ENCODE assay signal across 9 cellular contexts in the genomic region with DNA sequence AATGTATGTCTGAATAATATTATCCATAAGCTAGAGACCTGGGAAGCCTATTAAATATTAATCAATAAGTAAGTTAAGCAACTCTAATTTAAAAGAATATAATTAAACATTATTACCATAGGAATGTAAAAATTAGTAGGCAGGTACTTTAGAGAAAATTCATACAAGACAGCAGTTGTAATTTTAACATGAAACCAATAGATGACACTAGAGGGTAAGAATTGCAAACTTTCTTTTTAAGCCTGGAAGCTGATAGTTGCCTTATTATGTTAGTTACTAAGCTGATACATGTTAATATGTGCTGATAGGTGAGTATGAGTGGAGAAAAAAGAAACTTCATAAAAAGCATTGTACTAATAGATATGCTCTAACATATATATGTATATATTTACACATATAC.
DNase-seq lines count a peak whose midpoint lies in the region; TF ChIP-seq lines count a peak whose summit lies in the region.
"Had no signal": no experiment of that assay in that cellular context is flagged by ENCODE, and none has a peak within 500 bp of the region (broad histone marks: within the 10 kb centered on the region; RNA-seq: fewer than 3 reads in every experiment).

No MANE protein-coding gene starts in this region.

- H3K23ac ChIP-seq in mesendoderm (ENCODE audit: low read length): no peak overlapping the region

- H3K4me2 ChIP-seq in mesendoderm (ENCODE audit: low read length): no peak overlapping the region

- no peaks in the 10 kb centered on the region for H3K79me1 ChIP-seq in mesendoderm (ENCODE audit: low read length)

- no peak overlapping the region for H3K4me3 ChIP-seq in Jurkat, Clone E6-1 (ENCODE audit: low read length)
- no peak overlapping the region for H3K4me3 ChIP-seq in mesendoderm (ENCODE audit: low read length)

- H3K36me3 Mint-ChIP-seq in activated naive CD4-positive, alpha-beta T cell treated with anti-CD3 and anti-CD28 coated beads, Interleukin-2, amount 10 ng/mL, durations not matched to agents 7 days and 5 days: no peaks in the 10 kb centered on the region
- H3K36me3 Mint-ChIP-seq: activated naive CD8-positive, alpha-beta T cell treated with anti-CD3 and anti-CD28 coated beads for 36 hours had no signal

- no peaks in the 10 kb centered on the region for H3K9me3 Mint-ChIP-seq in activated naive CD4-positive, alpha-beta T cell treated with anti-CD3 and anti-CD28 coated beads, Interleukin-2, amount 10 ng/mL, durations not matched to agents 7 days and 5 days
- H3K9me3 Mint-ChIP-seq: activated naive CD8-positive, alpha-beta T cell treated with anti-CD3 and anti-CD28 coated beads for 36 hours had no signal

- no peak overlapping the region for H2BK15ac ChIP-seq in mesendoderm (replicated peaks; ENCODE audit: low read depth)

- no peak overlapping the region for H3K27ac ChIP-seq in VCaP
- H3K27ac ChIP-seq in mesendoderm (ENCODE audit: low read depth, low read length): no peak overlapping the region

- no peaks in the 10 kb centered on the region for H3K27me3 ChIP-seq in mesendoderm (ENCODE audit: insufficient read depth, low read length, poor library complexity)

- no peak overlapping the region for H3K56ac ChIP-seq in mesendoderm (ENCODE audit: low read length)

- no peak overlapping the region for H2AK5ac ChIP-seq in mesendoderm (ENCODE audit: low read length)

- no peak overlapping the region for H3K4ac ChIP-seq in mesendoderm (ENCODE audit: low read depth, low read length)

- no peak overlapping the region for H3K18ac ChIP-seq in mesendoderm (ENCODE audit: low read length)

- no peak overlapping the region for H2BK5ac ChIP-seq in mesendoderm (ENCODE audit: low read length)

- no peaks in the 10 kb centered on the region for H3K4me1 ChIP-seq in mesendoderm (ENCODE audit: control insufficient read depth, low read depth, low read length)

- no peaks in the 10 kb centered on the region for H3K79me2 ChIP-seq in mesendoderm (ENCODE audit: control insufficient read depth, insufficient read depth, low read length)

- H3K36me3 ChIP-seq in mesendoderm (ENCODE audit: control insufficient read depth, insufficient read depth, low read length): no peaks in the 10 kb centered on the region

- H2BK120ac ChIP-seq in mesendoderm (ENCODE audit: low read depth, low read length): no peak overlapping the region

- CTCF ChIA-PET in activated naive CD4-positive, alpha-beta T cell treated with anti-CD3 and anti-CD28 coated beads, Interleukin-2, amount 10 ng/mL, durations not matched to agents 7 days and 5 days (lab: Charles Lee): no interaction called here

- no peak overlapping the region for H4K8ac ChIP-seq in mesendoderm (ENCODE audit: low read depth, low read length)

- no peak overlapping the region for H3K9ac ChIP-seq in mesendoderm (ENCODE audit: low read length)

- no peaks in the 10 kb centered on the region for H3K27me3 Mint-ChIP-seq in activated naive CD4-positive, alpha-beta T cell treated with anti-CD3 and anti-CD28 coated beads, Interleukin-2, amount 10 ng/mL, durations not matched to agents 7 days and 5 days
- H3K27me3 Mint-ChIP-seq: activated naive CD8-positive, alpha-beta T cell treated with anti-CD3 and anti-CD28 coated beads for 36 hours had no signal

- H3K27ac Mint-ChIP-seq in activated naive CD4-positive, alpha-beta T cell treated with anti-CD3 and anti-CD28 coated beads, Interleukin-2, amount 10 ng/mL, durations not matched to agents 7 days and 5 days: no peak overlapping the region
- H3K27ac Mint-ChIP-seq: activated naive CD8-positive, alpha-beta T cell treated with anti-CD3 and anti-CD28 coated beads for 36 hours had no signal

- DNase-seq in ELR (ENCODE audit: low read depth) (peak; percentile 2), mesendoderm (peak; percentile 27), T1000 (lab: John Stamatoyannopoulos, UW) (no peak)
- peak; percentile 5 for DNase-seq in Jurkat, Clone E6-1 (ENCODE audit: low read depth, low spot score)
- DNase-seq in activated naive CD4-positive, alpha-beta T cell treated with anti-CD3 and anti-CD28 coated beads, Interleukin-2, amount 10 ng/mL, durations not matched to agents 7 days and 5 days: no peak
- DNase-seq in activated naive CD4-positive, alpha-beta T cell treated with Interleukin-2 at 50 U/mL for 16 hours: no peak
- DNase-seq: activated naive CD8-positive, alpha-beta T cell treated with anti-CD3 and anti-CD28 coated beads for 36 hours; hypothalamus had no signal

- H3K4me3 Mint-ChIP-seq in activated naive CD4-positive, alpha-beta T cell treated with anti-CD3 and anti-CD28 coated beads, Interleukin-2, amount 10 ng/mL, durations not matched to agents 7 days and 5 days: no peak overlapping the region
- H3K4me3 Mint-ChIP-seq: activated naive CD8-positive, alpha-beta T cell treated with anti-CD3 and anti-CD28 coated beads for 36 hours had no signal

- no peak overlapping the region for H4K5ac ChIP-seq in mesendoderm (ENCODE audit: low read length)

- H3K4me1 Mint-ChIP-seq in activated naive CD4-positive, alpha-beta T cell treated with anti-CD3 and anti-CD28 coated beads, Interleukin-2, amount 10 ng/mL, durations not matched to agents 7 days and 5 days: no peaks in the 10 kb centered on the region
- H3K4me1 Mint-ChIP-seq: activated naive CD8-positive, alpha-beta T cell treated with anti-CD3 and anti-CD28 coated beads for 36 hours had no signal

- peak; percentile 60 for TF ChIP-seq CTCF in VCaP (conservative IDR thresholded peaks at IDR 0.05)

Comparison
In these comparisons a context has a peak if more than half of its experiments do, and no peak if none do; other contexts are left out.
1. DNase-seq: peak in ELR (single experiment), Jurkat, Clone E6-1 (single experiment) and mesendoderm (single experiment); none in T1000 (single experiment), activated naive CD4-positive, alpha-beta T cell treated with anti-CD3 and anti-CD28 coated beads, Interleukin-2, amount 10 ng/mL, durations not matched to agents 7 days and 5 days (single experiment) and activated naive CD4-positive, alpha-beta T cell treated with Interleukin-2 at 50 U/mL for 16 hours (single experiment).